ENCODE assay signal across 27 cellular contexts in the genomic region with DNA sequence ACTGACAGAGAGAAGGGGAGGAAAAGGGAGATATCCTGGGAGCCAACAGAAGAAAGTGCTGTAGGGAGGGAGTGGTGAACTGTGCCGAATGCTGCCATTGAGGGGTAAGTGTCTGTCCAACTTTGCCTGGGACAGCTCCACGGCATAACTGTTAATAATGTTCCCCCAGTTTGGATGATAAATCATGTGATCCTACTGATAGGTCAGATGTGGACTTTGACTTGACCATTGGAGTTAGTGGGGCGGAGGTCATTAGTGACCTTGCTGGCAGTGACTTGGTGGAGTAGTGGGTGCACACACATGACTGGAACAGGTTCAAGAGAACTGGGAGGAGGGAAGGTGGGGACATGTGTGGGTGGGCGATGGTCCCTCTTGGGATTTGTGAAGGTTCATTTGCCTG. TPM values are rescaled to one million over a fixed set of nuclear protein-coding genes. Genes with fewer than 3 reads are reported as not detected.
DNase-seq lines count a peak whose midpoint lies in the region; ATAC-seq, FAIRE-seq and TF ChIP-seq lines count a peak whose summit lies in the region.
"Had no signal": no experiment of that assay in that cellular context is flagged by ENCODE, and none has a peak within 500 bp of the region (broad histone marks: within the 10 kb centered on the region; RNA-seq: fewer than 3 reads in every experiment).

No MANE protein-coding gene starts in this region.

- no peak overlapping the region for H2BK12ac ChIP-seq in H1 (ENCODE audit: low read depth, low read length)
- no peak overlapping the region for H2BK12ac ChIP-seq in neuronal stem cell (ENCODE audit: low read length)

- no peak for TF ChIP-seq EP300 in H1 (IDR thresholded peaks at IDR 0.05; ENCODE audit: borderline replicate concordance in 1 of 2, low read depth in 2 of 2, low read length in 2 of 2)

- H3K9ac ChIP-seq in IMR-90 (ENCODE audit: low read depth, low read length) (no peak overlapping the region), H1 (replicated peaks in 1 of 4; ENCODE audit: extremely low read depth in 1 of 4, low read depth in 3 of 4, low read length in 3 of 4) (no peak overlapping the region), neuronal stem cell (ENCODE audit: low read depth, low read length, poor library complexity) (no peak overlapping the region)
- H3K9ac ChIP-seq: BLaER1 treated with 17β-estradiol and CSF1 and Interleukin-3, amounts not matched to agents 10 nM and 100 nM; GM23248 had no signal

- no peak overlapping the region for H3K23ac ChIP-seq in IMR-90 (ENCODE audit: low read depth, low read length)
- no peak overlapping the region for H3K23ac ChIP-seq in H1 (ENCODE audit: insufficient read length)
- H3K23ac ChIP-seq in neuronal stem cell (ENCODE audit: low read depth, low read length, poor library complexity), result peak overlapping the region; percentile 61

- DNase-seq in IMR-90 (no peak), H1 (ENCODE audit: low read depth in 1 of 2, low spot score in 2 of 2) (no peak), neuronal stem cell (ENCODE audit: low spot score) (no peak), urothelium cell line (ENCODE audit: low spot score) (no peak), GDM1 (lab: John Stamatoyannopoulos, UW) (no peak), nucleus accumbens (lab: John Stamatoyannopoulos, UW) (no peak)
- DNase-seq: 8988T; ACHN; AML-193; BE2C; CD4-positive, alpha-beta T cell; CD8-positive, alpha-beta memory T cell; DMS 273 treated with DMSO at 0.1 percent for 48 hours; DMS79; EL; GF-D8; GM23248; H9 had no signal

- H3K4me3 ChIP-seq in IMR-90 (ENCODE audit: insufficient read depth, low read depth, low read length), result no peak overlapping the region
- no peak overlapping the region; a peak in 1 of 8 replicates for H3K4me3 ChIP-seq in H1 (ENCODE audit: extremely low read depth in 1 of 4, insufficient read depth in 2 of 4, low read depth in 3 of 4, low read length in 4 of 4)
- no peak overlapping the region for H3K4me3 ChIP-seq in neuronal stem cell (ENCODE audit: low read length in 2 of 2)
- H3K4me3 ChIP-seq: A549; BLaER1 treated with 17β-estradiol and CSF1 and Interleukin-3, amounts not matched to agents 10 nM and 100 nM; GM23248 had no signal

- no peaks in the 10 kb centered on the region for H4K20me1 ChIP-seq in IMR-90 (ENCODE audit: insufficient read depth, low read length)
- H4K20me1 ChIP-seq in H1 (replicated peaks in 1 of 2; ENCODE audit: control insufficient read depth in 1 of 2, insufficient read depth in 2 of 2, low read length in 2 of 2), result no peaks in the 10 kb centered on the region

- TF ChIP-seq POLR2A in IMR-90 (IDR thresholded peaks at IDR 0.05; ENCODE audit: low read depth, low read length) (no peak), H1 (IDR thresholded peaks at IDR 0.05; ENCODE audit: control extremely low read depth in 1 of 2, low read depth in 2 of 2, low read length in 2 of 2) (no peak)

- no peak overlapping the region for H2BK15ac ChIP-seq in IMR-90 (ENCODE audit: low read depth, low read length)
- H2BK15ac ChIP-seq in H1 (ENCODE audit: low read length), result peak overlapping the region; percentile 9; the same call in 1 of the 2 replicates
- no peak overlapping the region for H2BK15ac ChIP-seq in neuronal stem cell (ENCODE audit: low read length)

- no peak overlapping the region for H4K91ac ChIP-seq in IMR-90 (ENCODE audit: insufficient read depth, low read depth, low read length)
- no peak overlapping the region for H4K91ac ChIP-seq in H1 (replicated peaks; ENCODE audit: insufficient read length, low read length)
- H4K91ac ChIP-seq in neuronal stem cell (ENCODE audit: low read depth, low read length, poor library complexity), result no peak overlapping the region

- H3K27me3 ChIP-seq in IMR-90 (ENCODE audit: control insufficient read depth, insufficient read depth, low read length), result peaks cover 14% of the 10 kb centered on the region
- H3K27me3 ChIP-seq in H1 (replicated peaks in 1 of 4; ENCODE audit: control insufficient read depth in 3 of 4, extremely low read depth in 1 of 4, insufficient read depth in 3 of 4, low read length in 3 of 4), result peaks cover 0 to 5% (median 2%) of the 10 kb centered on the region in 4 experiments; a peak in 4 of 7 replicates
- peaks cover 0 to 52% (median 8%) of the 10 kb centered on the region in 3 experiments for H3K27me3 ChIP-seq in neuronal stem cell (ENCODE audit: control insufficient read depth in 3 of 3, insufficient read depth in 3 of 3, low read depth in 1 of 3, low read length in 3 of 3)
- H3K27me3 ChIP-seq: BE2C; BLaER1 treated with 17β-estradiol and CSF1 and Interleukin-3, amounts not matched to agents 10 nM and 100 nM had no signal

- no peak for ATAC-seq in IMR-90 (ENCODE audit: low read depth)
- no peak for ATAC-seq in HG02852 (IDR thresholded peaks at IDR 0.05; ENCODE audit: unreplicated experiment)
- ATAC-seq: A549, HCT116 had no signal

- no peak overlapping the region for H2BK5ac ChIP-seq in IMR-90 (ENCODE audit: low read depth, low read length, poor library complexity, severe bottlenecking)
- H2BK5ac ChIP-seq in H1 (ENCODE audit: low read depth, low read length), result no peak overlapping the region
- H2BK5ac ChIP-seq in neuronal stem cell (ENCODE audit: low read length), result no peak overlapping the region

- no peak for TF ChIP-seq RAD21 in IMR-90 (IDR thresholded peaks at IDR 0.05; ENCODE audit: low read length)
- no peak for TF ChIP-seq RAD21 in H1 (IDR thresholded peaks at IDR 0.05 in 1 of 2, conservative IDR thresholded peaks at IDR 0.05 in 1 of 2; ENCODE audit: low read depth in 2 of 2, low read length in 2 of 2)

- H3K18ac ChIP-seq in IMR-90 (ENCODE audit: low read depth, low read length) (no peak overlapping the region), H1 (ENCODE audit: extremely low read depth, low read length) (no peak overlapping the region), neuronal stem cell (ENCODE audit: low read length) (no peak overlapping the region)

- whole genome bisulfite sequencing in IMR-90 (ENCODE audit: extremely low coverage in 2 of 2, insufficient read length in 1 of 2), 2 experiments, result no CpG with 5 or more reads among the region's 4 CpGs
- WGBS in H1 (ENCODE audit: extremely low coverage in 1 of 2, insufficient coverage in 1 of 2, insufficient read length in 1 of 2, insufficient replicate concordance in 2 of 2, low coverage in 1 of 2, low lambda C conversion rate in 2 of 2, missing lambda C conversion rate in 1 of 2), 2 experiments, result 71% methylated on average over 4 of the region's 4 CpGs; no CpG with 5 or more reads in 1 of the 2 experiments
- WGBS in neuronal stem cell (ENCODE audit: extremely low coverage in 2 of 2, insufficient read length in 2 of 2, insufficient replicate concordance in 1 of 2), 2 donors, result no CpG with 5 or more reads among the region's 4 CpGs

- dilution Hi-C loops in IMR-90 (cut with HindIII; ENCODE audit: low sequenced_read_pairs, unreplicated experiment), result no loop called here

- intact Hi-C loops in IMR-90 (cut with micrococcal nuclease), result no loop called here

- H4K8ac ChIP-seq in IMR-90 (ENCODE audit: low read depth in 2 of 2, low read length in 2 of 2) (no peak overlapping the region), H1 (ENCODE audit: extremely low read depth, insufficient read depth, low read length) (no peak overlapping the region; the same call in 1 of the 2 replicates), neuronal stem cell (ENCODE audit: low read depth, low read length) (no peak overlapping the region)

- POLR2A ChIA-PET in IMR-90 (lab: Charles Lee; ENCODE audit: unreplicated experiment) (no interaction called here), H1 (lab: Charles Lee; ENCODE audit: partially characterized antibody) (interaction anchor here (1.4 kb wide), 1 partner anchor 17 kb away, joined by 4 read pairs; no protein-coding TSS in a partner anchor)

- FAIRE-seq in H1 (lab: Jason Lieb, UNC) (no peak), urothelium cell line (lab: Jason Lieb, UNC) (peak; percentile 82)
- FAIRE-seq: A549, D721Med, GM12891, GM18507 had no signal

- H3K23me2 ChIP-seq in H1 (ENCODE audit: low read depth, low read length), result 0 out of 2 replicates have a peak, but pooled peaks cover 1% of the 10 kb centered on the region

- H2AFZ ChIP-seq in IMR-90 (replicated peaks; ENCODE audit: low read length, poor library complexity) (no peak overlapping the region), H1 (ENCODE audit: low read length) (no peak overlapping the region), neuronal stem cell (ENCODE audit: low read length) (no peak overlapping the region)
- H2AFZ ChIP-seq: GM23248 had no signal

- H4K5ac ChIP-seq in IMR-90 (ENCODE audit: low read depth, low read length), result no peak overlapping the region
- H4K5ac ChIP-seq in H1 (ENCODE audit: insufficient read length, low read depth, low read length), result no peak overlapping the region

- H2AK9ac ChIP-seq in IMR-90 (replicated peaks; ENCODE audit: low read depth, low read length, poor library complexity), result peak overlapping the region; percentile 38

- TF ChIP-seq CTCF in IMR-90 (conservative IDR thresholded peaks at IDR 0.05; ENCODE audit: low read depth, low read length) (no peak), H1 (IDR thresholded peaks at IDR 0.05; ENCODE audit: control extremely low read depth in 1 of 3, insufficient read depth in 1 of 3, low read depth in 1 of 3, low read length in 3 of 3) (no peak)

- H3K4me1 ChIP-seq in IMR-90 (ENCODE audit: control insufficient read depth, insufficient read depth, low read length) (no peaks in the 10 kb centered on the region), H1 (replicated peaks in 1 of 4; ENCODE audit: control insufficient read depth in 3 of 4, insufficient read depth in 4 of 4, low read length in 3 of 4) (no peaks in the 10 kb centered on the region; a peak in 1 of 7 replicates), neuronal stem cell (ENCODE audit: control insufficient read depth in 2 of 2, insufficient read depth in 1 of 2, low read depth in 1 of 2, low read length in 2 of 2) (no peaks in the 10 kb centered on the region)
- H3K4me1 ChIP-seq: A549 had no signal

- H3K4ac ChIP-seq in IMR-90 (ENCODE audit: low read depth, low read length) (no peak overlapping the region), H1 (replicated peaks; ENCODE audit: insufficient read length, low read depth, low read length) (no peak overlapping the region), neuronal stem cell (ENCODE audit: low read length) (no peak overlapping the region)

- H3K27ac ChIP-seq in IMR-90 (ENCODE audit: insufficient read depth, low read length) (no peak overlapping the region), H1 (ENCODE audit: low read depth, low read length) (no peak overlapping the region), neuronal stem cell (replicated peaks; ENCODE audit: low read length) (no peak overlapping the region)
- H3K27ac ChIP-seq: A549; BLaER1 treated with 17β-estradiol and CSF1 and Interleukin-3, amounts not matched to agents 10 nM and 100 nM; GM23248 had no signal

- H3K9me3 ChIP-seq in IMR-90 (ENCODE audit: control insufficient read depth, insufficient read depth, low read length) (no peaks in the 10 kb centered on the region), H1 (ENCODE audit: insufficient read depth in 2 of 2, low read depth in 1 of 2, low read length in 1 of 2) (no peaks in the 10 kb centered on the region), neuronal stem cell (replicated peaks in 1 of 2; ENCODE audit: control insufficient read depth in 2 of 2, insufficient read depth in 1 of 2, low read depth in 1 of 2, low read length in 2 of 2) (no peaks in the 10 kb centered on the region)
- H3K9me3 ChIP-seq: A549; BE2C; BLaER1 treated with 17β-estradiol and CSF1 and Interleukin-3, amounts not matched to agents 10 nM and 100 nM had no signal

- H3K36me3 ChIP-seq in IMR-90 (ENCODE audit: control insufficient read depth, insufficient read depth, low read length), result no peaks in the 10 kb centered on the region
- no peaks in the 10 kb centered on the region for H3K36me3 ChIP-seq in H1 (ENCODE audit: control insufficient read depth in 2 of 4, insufficient read depth in 4 of 4, low read length in 3 of 4)
- no peaks in the 10 kb centered on the region for H3K36me3 ChIP-seq in neuronal stem cell (replicated peaks in 1 of 2; ENCODE audit: control insufficient read depth in 2 of 2, insufficient read depth in 2 of 2, low read length in 2 of 2)
- H3K36me3 ChIP-seq: BE2C; BLaER1 treated with 17β-estradiol and CSF1 and Interleukin-3, amounts not matched to agents 10 nM and 100 nM had no signal

- no peak overlapping the region for H2AK5ac ChIP-seq in IMR-90 (ENCODE audit: low read depth, low read length)
- no peak overlapping the region for H2AK5ac ChIP-seq in H1 (ENCODE audit: low read depth, low read length)
- no peak overlapping the region for H2AK5ac ChIP-seq in neuronal stem cell (ENCODE audit: low read depth, low read length)

- no peak overlapping the region for H2BK120ac ChIP-seq in IMR-90 (ENCODE audit: low read depth, low read length)
- H2BK120ac ChIP-seq in H1 (replicated peaks; ENCODE audit: low read depth, low read length), result no peak overlapping the region
- H2BK120ac ChIP-seq in neuronal stem cell (ENCODE audit: low read depth, low read length), result no peak overlapping the region

- H3K14ac ChIP-seq in IMR-90 (replicated peaks; ENCODE audit: low read depth, low read length) (no peak overlapping the region), H1 (ENCODE audit: insufficient read length) (no peak overlapping the region), neuronal stem cell (ENCODE audit: low read length) (no peak overlapping the region)

- in situ Hi-C loops in IMR-90 (cut with MboI; ENCODE audit: low sequenced_read_pairs), result no loop called here

- no peaks in the 10 kb centered on the region for H3K79me2 ChIP-seq in H1 (ENCODE audit: control insufficient read depth in 1 of 2, insufficient read depth in 2 of 2, low read length in 2 of 2)

- H2BK20ac ChIP-seq in IMR-90 (ENCODE audit: low read depth, low read length), result no peak overlapping the region
- H2BK20ac ChIP-seq in H1 (ENCODE audit: low read length), result 0 out of 2 replicates have a peak overlapping the region, but pooled peaks have one; percentile 32

- H3K9me1 ChIP-seq in IMR-90 (ENCODE audit: insufficient read depth, low read length), result no peaks in the 10 kb centered on the region

- BruUV-seq in IMR-90 (replicated peaks; lab: Mats Ljungman, UMichigan), result no TSS peak

- H3K79me1 ChIP-seq in IMR-90 (ENCODE audit: low read depth in 1 of 2, low read length in 2 of 2), result no peaks in the 10 kb centered on the region
- no peaks in the 10 kb centered on the region for H3K79me1 ChIP-seq in H1 (ENCODE audit: low read depth, low read length)
- no peaks in the 10 kb centered on the region for H3K79me1 ChIP-seq in neuronal stem cell (ENCODE audit: low read depth, low read length)

- H3K4me2 ChIP-seq in IMR-90 (ENCODE audit: low read depth, low read length) (no peak overlapping the region), H1 (ENCODE audit: insufficient read depth in 1 of 2, low read depth in 2 of 2, low read length in 2 of 2) (no peak overlapping the region), neuronal stem cell (ENCODE audit: insufficient read depth, low read length, poor library complexity, severe bottlenecking) (no peak overlapping the region)
- H3K4me2 ChIP-seq: A549; BLaER1 treated with 17β-estradiol and CSF1 and Interleukin-3, amounts not matched to agents 10 nM and 100 nM had no signal

- H3K56ac ChIP-seq in IMR-90 (ENCODE audit: extremely low read depth, insufficient read depth, low read length) (no peak overlapping the region), H1 (replicated peaks; ENCODE audit: insufficient read length, low read depth, low read length) (no peak overlapping the region)

- CTCF ChIA-PET in IMR-90 (lab: Yijun Ruan, JAX) (no interaction called here), H1 (lab: Charles Lee; ENCODE audit: partially characterized antibody) (interaction anchor here (0.8 to 2.3 kb wide), 7 partner anchors 9 to 244 kb away, joined by 3 to 7 read pairs (median 3); no protein-coding TSS in a partner anchor)

RNA-seq across cellular contexts. Expression of a gene that starts 50.4 kb away (rescaled TPM):
- total RNA-seq in IMR-90 (2012; rRNA removed), result not detected in 2 replicates
- polyA plus RNA-seq in IMR-90 (2012; rRNA removed), result not detected in 2 replicates
- polyA plus RNA-seq in IMR-90 (2012; cell fraction: cytosol; rRNA removed), result not detected in 2 replicates
- not detected in 2 replicates for polyA plus RNA-seq in IMR-90 (2012; cell fraction: nucleus; rRNA removed; ENCODE audit: low replicate concordance)
- 0.39 and 0.46 TPM in 2 replicates for total RNA-seq in H1 (2021; fragmentation: NEBNext Ultra II Directional; extraction: Animal tissue kit (Norgen Biotek cat#: 25700))
- 0.31 and 0.35 TPM in 2 replicates for polyA plus RNA-seq in H1 (2011; rRNA removed)
- 0.21 TPM for polyA plus RNA-seq in H1 (2011; cell fraction: cytosol; rRNA removed)
- 0.48 TPM for polyA plus RNA-seq in H1 (2011; cell fraction: nucleus; rRNA removed)
- polyA plus RNA-seq in H1 (2012, experiment 1 of 2), result 0.16 to 0.66 TPM (median 0.48 TPM) in 3 of 4 replicates, not detected in the other
- polyA plus RNA-seq in H1 (2012, experiment 2 of 2), result 0.14 TPM
- polyA plus RNA-seq in H1 (2013, experiment 1 of 2), result 0.12 TPM
- polyA plus RNA-seq in H1 (2013, experiment 2 of 2), result 0.15 TPM
- polyA minus RNA-seq in H1 (2011; rRNA and poly(A)+ RNA removed), result 0.16 and 0.34 TPM in 2 replicates
- polyA minus RNA-seq in H1 (2011; cell fraction: cytosol; rRNA and poly(A)+ RNA removed), result not detected
- polyA minus RNA-seq in H1 (2011; cell fraction: nucleus; rRNA and poly(A)+ RNA removed), result 0.70 TPM
- 0.20 TPM for polyA plus RNA-seq in neuronal stem cell (2013, experiment 1 of 2)
- 0.19 TPM for polyA plus RNA-seq in neuronal stem cell (2013, experiment 2 of 2)
- total RNA-seq: CD4-positive, alpha-beta T cell; CD8-positive, alpha-beta memory T cell; GM23248; H4; H9 had no signal
- polyA plus RNA-seq: A549; CD14-positive monocyte; CD8-positive, alpha-beta memory T cell; GM23248 had no signal
